ENCODE assay signal across 13 cellular contexts in the genomic region with DNA sequence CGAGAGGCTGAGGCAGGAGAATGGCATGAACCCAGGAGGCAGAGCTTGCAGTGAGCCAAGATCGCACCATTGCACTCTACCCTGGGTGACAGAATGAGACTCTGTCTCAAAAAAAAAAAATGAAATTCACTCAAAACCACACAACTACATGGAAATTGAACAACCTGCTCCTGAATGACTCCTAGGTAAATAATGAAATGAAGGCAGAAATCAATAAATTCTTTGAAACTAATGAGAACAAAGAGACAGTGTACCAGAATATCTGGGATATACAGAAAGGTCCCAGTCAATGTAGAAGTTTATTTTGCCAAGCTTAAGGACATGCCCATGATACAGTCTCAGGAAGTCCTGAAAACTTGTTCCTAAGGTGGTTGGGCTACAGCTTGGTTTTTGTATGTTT. TPM values are rescaled to one million over a fixed set of nuclear protein-coding genes. Genes with fewer than 3 reads are reported as not detected.
"Had no signal": no experiment of that assay in that cellular context is flagged by ENCODE, and none has a peak within 500 bp of the region (broad histone marks: within the 10 kb centered on the region; RNA-seq: fewer than 3 reads in every experiment).

No MANE protein-coding gene starts in this region.

RNA-seq across cellular contexts. Expression of a gene that starts 16.6 kb away (rescaled TPM):
- total RNA-seq: activated B cell treated with CpG ODN at 0.5 μM for 24 hours; activated CD4-positive, alpha-beta memory T cell treated with anti-CD3 and anti-CD28 coated beads for 36 hours; activated CD4-positive, alpha-beta memory T cell treated with anti-CD3 and anti-CD28 coated beads, Interleukin-2, amount 10 ng/mL, durations not matched to agents 7 days and 5 days; activated CD4-positive, alpha-beta T cell treated with anti-CD3 and anti-CD28 coated beads for 36 hours; activated CD4-positive, alpha-beta T cell treated with anti-CD3 and anti-CD28 coated beads, Interleukin-2, amount 10 ng/mL, durations not matched to agents 24 days and 14 days; activated CD4-positive, alpha-beta T cell treated with anti-CD3 and anti-CD28 coated beads, Interleukin-2, amount 10 ng/mL, durations not matched to agents 7 days and 5 days; activated CD8-positive, alpha-beta memory T cell treated with anti-CD3 and anti-CD28 coated beads for 36 hours; activated CD8-positive, alpha-beta memory T cell treated with anti-CD3 and anti-CD28 coated beads, Interleukin-2, amount 10 ng/mL, durations not matched to agents 7 days and 5 days; activated CD8-positive, alpha-beta T cell treated with anti-CD3 and anti-CD28 coated beads for 36 hours; activated CD8-positive, alpha-beta T cell treated with anti-CD3 and anti-CD28 coated beads, Interleukin-2, amount 10 ng/mL, durations not matched to agents 7 days and 5 days; T-helper 1 cell treated with Interleukin-12 subunit alpha and Interleukin-12 subunit beta and Interleukin-4 antibody, amounts not matched to agents 30 ng/mL and 1 ng/mL, for 36 hours; T-helper 17 cell; T-helper 2 cell treated with Interferon-gamma antibody and Interleukin-4, amounts not matched to agents 100 ng/mL and 5 ng/mL, for 36 hours had no signal
